In the genomic region with DNA sequence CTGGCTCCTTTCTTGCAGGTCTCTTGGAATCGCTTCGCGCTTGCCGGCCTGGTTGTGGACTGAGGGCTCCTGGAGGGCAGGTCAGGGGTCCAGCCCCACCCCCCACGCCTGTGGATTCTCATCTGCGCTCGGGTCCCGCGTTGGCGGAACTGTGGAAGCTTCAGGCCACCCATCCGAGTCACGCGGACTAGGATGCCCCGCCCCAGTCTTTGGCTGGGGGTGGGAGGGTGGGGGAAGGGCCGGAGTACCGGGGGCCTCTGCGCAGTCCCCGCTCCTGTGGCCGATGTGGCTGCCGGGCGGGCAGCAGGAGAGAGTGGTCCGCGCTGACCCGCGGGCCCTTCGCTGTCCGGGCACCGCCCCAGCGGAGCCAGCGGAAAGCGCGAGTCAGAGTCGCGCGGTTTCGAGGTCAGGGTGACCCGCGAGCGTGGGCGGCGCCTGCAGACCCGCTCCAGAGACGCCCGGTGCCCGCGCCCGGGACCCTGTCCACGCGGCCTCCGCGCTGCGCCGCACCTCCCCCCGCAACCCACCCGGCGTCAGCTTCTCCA, we compare ENCODE assay signal across 8 cellular contexts.
DNase-seq lines count a peak whose midpoint lies in the region; ATAC-seq, FAIRE-seq and TF ChIP-seq lines count a peak whose summit lies in the region.

No MANE protein-coding gene starts in this region.

- peak overlapping the region; percentile 63 for H3K9ac ChIP-seq in keratinocyte (ENCODE audit: control insufficient read depth, extremely low read depth, insufficient read depth, low read length)

- dilution Hi-C loops in keratinocyte (cut with MboI; ENCODE audit: extremely low pct_ligation_motif_present, low sequenced_read_pairs), result no loop called here

- no peaks in the 10 kb centered on the region for H3K79me2 ChIP-seq in keratinocyte (ENCODE audit: control insufficient read depth, insufficient read depth, low read length)

- H3K27me3 ChIP-seq in bronchial epithelial cell (ENCODE audit: control insufficient read depth, insufficient read depth, low read length) (no peaks in the 10 kb centered on the region), keratinocyte (ENCODE audit: control insufficient read depth, extremely low read depth, insufficient read depth, low read length) (no peaks in the 10 kb centered on the region)

- no peak overlapping the region for H3K27ac ChIP-seq in keratinocyte (ENCODE audit: control insufficient read depth, insufficient read depth, low read length)

- no peak for ATAC-seq in GM18519 (IDR thresholded peaks at IDR 0.05; ENCODE audit: low FRiP score, unreplicated experiment)

- peak overlapping the region; percentile 58 for H2AFZ ChIP-seq in keratinocyte (ENCODE audit: control insufficient read depth, low read length)

- DNase-seq in EL, result peak; percentile 45
- DNase-seq in SKM-1 treated with dmso at 0.1 percent for 144 hours (lab: John Stamatoyannopoulos, UW; ENCODE audit: unreplicated experiment), result peak; percentile 44
- no peak for DNase-seq in bronchial epithelial cell (ENCODE audit: low read depth)
- no peak for DNase-seq in keratinocyte (ENCODE audit: low read depth, low spot score)
- DNase-seq in stimulated activated CD4-positive, alpha-beta T cell treated with anti-CD3 and anti-CD28 coated beads, Interleukin-12 subunit alpha, Interleukin-12 subunit beta, amount 100 ng/mL, for 4 hours, result peak; percentile 44
- DNase-seq in RPMI8226, result no peak
- DNase-seq in HuH-7 (ENCODE audit: low spot score), result no peak

- peaks cover 33% of the 10 kb centered on the region for H3K4me1 ChIP-seq in keratinocyte (ENCODE audit: control insufficient read depth, extremely low read depth, insufficient read depth, low read length)

- H3K4me3 ChIP-seq in bronchial epithelial cell (ENCODE audit: low read depth, low read length), result peak overlapping the region; percentile 28
- H3K4me3 ChIP-seq in keratinocyte (ENCODE audit: control insufficient read depth in 2 of 3, extremely low read depth in 1 of 3, insufficient read depth in 2 of 3, low read depth in 1 of 3, low read length in 3 of 3), result peak overlapping the region in 2 of 3 experiments; percentile 7 to 48

- no peak for FAIRE-seq in bronchial epithelial cell (lab: Jason Lieb, UNC)
- FAIRE-seq in keratinocyte (lab: Jason Lieb, UNC), result no peak

- no peaks in the 10 kb centered on the region for H4K20me1 ChIP-seq in keratinocyte (ENCODE audit: control insufficient read depth, extremely low read depth, insufficient read depth, low read length)

- no peaks in the 10 kb centered on the region for H3K9me3 ChIP-seq in keratinocyte (ENCODE audit: control insufficient read depth, low read depth, low read length)

- peak overlapping the region; percentile 75 for H3K4me2 ChIP-seq in keratinocyte (ENCODE audit: control insufficient read depth, extremely low read depth, insufficient read depth, low read depth, low read length)

- no peak for TF ChIP-seq CTCF in bronchial epithelial cell (IDR thresholded peaks at IDR 0.05; ENCODE audit: insufficient read depth, low read length, severe bottlenecking)
- no peak for TF ChIP-seq CTCF in keratinocyte (optimal IDR thresholded peaks at IDR 0.05 in 1 of 3, IDR thresholded peaks at IDR 0.05 in 1 of 3, conservative IDR thresholded peaks at IDR 0.05 in 1 of 3; ENCODE audit: extremely low read depth in 1 of 3, insufficient read depth in 2 of 3, low read length in 3 of 3)

- H3K36me3 ChIP-seq in bronchial epithelial cell (ENCODE audit: control insufficient read depth, insufficient read depth, low read length), result no peaks in the 10 kb centered on the region
- no peaks in the 10 kb centered on the region for H3K36me3 ChIP-seq in keratinocyte (ENCODE audit: control insufficient read depth in 2 of 2, extremely low read depth in 1 of 2, insufficient read depth in 2 of 2, low read length in 2 of 2)

- H3K9me1 ChIP-seq in keratinocyte (ENCODE audit: control insufficient read depth, extremely low read depth, insufficient read depth, low read length), result no peaks in the 10 kb centered on the region

Comparison
In these comparisons a context has a peak if more than half of its experiments do, and no peak if none do; other contexts are left out.
1. DNase-seq: peak in EL (single experiment), SKM-1 treated with dmso at 0.1 percent for 144 hours (single experiment) and stimulated activated CD4-positive, alpha-beta T cell treated with anti-CD3 and anti-CD28 coated beads, Interleukin-12 subunit alpha, Interleukin-12 subunit beta, amount 100 ng/mL, for 4 hours (single experiment); none in bronchial epithelial cell (single experiment), keratinocyte (single experiment), RPMI8226 (single experiment) and HuH-7 (single experiment).